In the genomic region with DNA sequence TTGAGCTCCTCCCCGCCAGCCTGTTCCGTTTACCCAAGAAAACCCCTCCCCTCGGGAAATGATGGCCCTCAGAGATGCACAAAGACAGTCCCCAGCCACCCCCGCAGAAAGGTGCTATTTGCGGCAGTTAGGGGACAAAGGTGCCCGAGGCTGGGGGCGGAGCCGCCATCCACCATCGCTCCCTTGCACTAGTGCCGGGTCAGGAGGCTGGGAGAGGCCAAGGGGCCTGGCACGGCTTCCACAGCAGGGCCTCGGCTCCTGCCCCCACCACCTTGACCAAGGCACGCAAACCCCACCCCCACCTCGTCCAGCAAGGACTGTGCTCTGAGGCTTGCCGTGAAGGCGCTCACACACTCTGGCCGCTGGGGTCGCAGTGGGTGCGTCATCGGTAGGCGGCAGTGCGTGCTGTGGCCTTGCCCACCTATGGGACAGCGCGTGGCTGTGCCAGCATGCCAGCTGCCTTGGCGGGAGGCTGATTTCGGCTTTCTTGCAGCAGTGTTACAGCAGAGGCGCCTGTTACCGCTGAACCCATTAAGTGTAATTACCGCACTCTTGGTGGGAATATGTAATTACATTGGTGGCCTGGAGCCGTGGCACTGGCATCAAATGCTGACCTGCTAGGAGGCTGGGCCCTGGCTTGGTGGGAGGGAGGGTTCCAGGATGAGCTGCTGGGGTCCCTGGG, we compare ENCODE assay signal across 16 cellular contexts. TPM values are rescaled to one million over a fixed set of nuclear protein-coding genes. Genes with fewer than 3 reads are reported as not detected.
DNase-seq lines count a peak whose midpoint lies in the region; ATAC-seq and TF ChIP-seq lines count a peak whose summit lies in the region.
"Had no signal": no experiment of that assay in that cellular context is flagged by ENCODE, and none has a peak within 500 bp of the region (broad histone marks: within the 10 kb centered on the region; RNA-seq: fewer than 3 reads in every experiment).

No MANE protein-coding gene starts in this region.

- H3K27ac ChIP-seq in SK-N-SH (ENCODE audit: low read depth in 2 of 2, low read length in 1 of 2): no peak overlapping the region
- H3K27ac ChIP-seq: ascending aorta, foreskin keratinocyte had no signal

- H3F3A ChIP-seq in SK-N-SH (replicated peaks; ENCODE audit: insufficient read depth): no peaks in the 10 kb centered on the region

- H3K9me2 ChIP-seq in SK-N-SH: no peaks in the 10 kb centered on the region

- 16% methylated on average over 13 of the region's 30 CpGs for WGBS in SK-N-SH (ENCODE audit: low lambda C conversion rate)

- CTCF ChIA-PET in SK-N-SH (lab: Yijun Ruan, JAX): interaction anchor here (0.6 to 2.1 kb wide), 19 partner anchors 10 to 194 kb away, joined by 3 to 9 read pairs (median 4); no protein-coding TSS in a partner anchor

- peak; percentile 25 for TF ChIP-seq CTCF in SK-N-SH (IDR thresholded peaks at IDR 0.05)

- TF ChIP-seq RAD21 in SK-N-SH (IDR thresholded peaks at IDR 0.05; ENCODE audit: low read length): no peak

- POLR2A ChIA-PET in SK-N-SH (lab: Yijun Ruan, JAX): no interaction called here

- no peak overlapping the region for H2AFZ ChIP-seq in SK-N-SH (ENCODE audit: low read depth)

- H3K9me3 Mint-ChIP-seq in activated naive CD8-positive, alpha-beta T cell treated with anti-CD3 and anti-CD28 coated beads for 36 hours: no peaks in the 10 kb centered on the region
- H3K9me3 Mint-ChIP-seq: activated T-helper 1 cell treated with anti-CD3 and anti-CD28 coated beads, Interleukin-12 subunit alpha, Interleukin-12 subunit beta, Interleukin-2, Interleukin-4 antibody, amounts not matched to agents 30 ng/mL and 10 ng/mL and 1 ng/mL, durations not matched to agents 14 hours and 24 hours and 36 hours had no signal

- H3K4me2 ChIP-seq in SK-N-SH: no peak overlapping the region

- H3K4me1 Mint-ChIP-seq in activated naive CD8-positive, alpha-beta T cell treated with anti-CD3 and anti-CD28 coated beads for 36 hours: no peaks in the 10 kb centered on the region
- H3K4me1 Mint-ChIP-seq: activated CD4-positive, alpha-beta T cell treated with anti-CD3 and anti-CD28 coated beads for 36 hours had no signal

- H3K4me1 ChIP-seq in SK-N-SH (ENCODE audit: control insufficient read depth in 1 of 2, insufficient read depth in 2 of 2, low read depth in 1 of 2, low read length in 1 of 2): no peaks in the 10 kb centered on the region; a peak in 1 of 4 replicates
- H3K4me1 ChIP-seq: ascending aorta, foreskin keratinocyte had no signal

- no peaks in the 10 kb centered on the region for H3K36me3 Mint-ChIP-seq in activated naive CD8-positive, alpha-beta T cell treated with anti-CD3 and anti-CD28 coated beads for 36 hours
- H3K36me3 Mint-ChIP-seq: naive thymus-derived CD4-positive, alpha-beta T cell had no signal

- peak; percentile 63 for DNase-seq in DMS153 treated with DMSO at 0.1 percent for 48 hours (lab: John Stamatoyannopoulos, UW; ENCODE audit: unreplicated experiment)
- DNase-seq in NCI-H146 (lab: John Stamatoyannopoulos, UW): peak; percentile 66
- DNase-seq in SK-N-SH: peak; percentile 77
- DNase-seq in occipital lobe (lab: John Stamatoyannopoulos, UW): peak; percentile 18
- no peak for DNase-seq in activated CD8-positive, alpha-beta memory T cell treated with anti-CD3 and anti-CD28 coated beads, Interleukin-2, amount 50 U/mL, for 4 hours
- DNase-seq in activated naive CD8-positive, alpha-beta T cell treated with anti-CD3 and anti-CD28 coated beads for 36 hours: no peak
- no peak for DNase-seq in activated effector memory CD4-positive, alpha-beta T cell treated with Interleukin-2 at 50 U/mL for 16 hours
- DNase-seq: activated CD4-positive, alpha-beta T cell treated with anti-CD3 and anti-CD28 coated beads for 36 hours; foreskin keratinocyte; naive thymus-derived CD4-positive, alpha-beta T cell; right cardiac atrium; T-helper 1 cell had no signal

- no peak overlapping the region for H3K4me3 Mint-ChIP-seq in activated naive CD8-positive, alpha-beta T cell treated with anti-CD3 and anti-CD28 coated beads for 36 hours
- H3K4me3 Mint-ChIP-seq: activated CD4-positive, alpha-beta T cell treated with anti-CD3 and anti-CD28 coated beads for 36 hours; activated T-helper 1 cell treated with anti-CD3 and anti-CD28 coated beads, Interleukin-12 subunit alpha, Interleukin-12 subunit beta, Interleukin-2, Interleukin-4 antibody, amounts not matched to agents 30 ng/mL and 10 ng/mL and 1 ng/mL, durations not matched to agents 14 hours and 24 hours and 36 hours; naive thymus-derived CD4-positive, alpha-beta T cell had no signal

- no peaks in the 10 kb centered on the region for H3K36me3 ChIP-seq in SK-N-SH (replicated peaks in 1 of 2; ENCODE audit: control insufficient read depth in 1 of 2, insufficient read depth in 2 of 2, low read length in 1 of 2)
- H3K36me3 ChIP-seq: ascending aorta had no signal

- no peak overlapping the region for H3K27ac Mint-ChIP-seq in activated naive CD8-positive, alpha-beta T cell treated with anti-CD3 and anti-CD28 coated beads for 36 hours
- H3K27ac Mint-ChIP-seq: activated CD4-positive, alpha-beta T cell treated with anti-CD3 and anti-CD28 coated beads for 36 hours; activated T-helper 1 cell treated with anti-CD3 and anti-CD28 coated beads, Interleukin-12 subunit alpha, Interleukin-12 subunit beta, Interleukin-2, Interleukin-4 antibody, amounts not matched to agents 30 ng/mL and 10 ng/mL and 1 ng/mL, durations not matched to agents 14 hours and 24 hours and 36 hours; naive thymus-derived CD4-positive, alpha-beta T cell had no signal

- no peak for ATAC-seq in GM18511 (IDR thresholded peaks at IDR 0.05; ENCODE audit: unreplicated experiment)
- ATAC-seq: activated CD4-positive, alpha-beta T cell treated with anti-CD3 and anti-CD28 coated beads for 36 hours; foreskin keratinocyte; naive thymus-derived CD4-positive, alpha-beta T cell had no signal

- H3K27me3 Mint-ChIP-seq in activated naive CD8-positive, alpha-beta T cell treated with anti-CD3 and anti-CD28 coated beads for 36 hours: no peaks in the 10 kb centered on the region
- H3K27me3 Mint-ChIP-seq: activated CD4-positive, alpha-beta T cell treated with anti-CD3 and anti-CD28 coated beads for 36 hours had no signal

- peaks cover 12% of the 10 kb centered on the region; the same call in 1 of the 2 replicates for H4K20me1 ChIP-seq in SK-N-SH (ENCODE audit: insufficient read depth)

- TF ChIP-seq EP300 in SK-N-SH (IDR thresholded peaks at IDR 0.05; ENCODE audit: borderline replicate concordance in 1 of 2, low read depth in 1 of 2, low read length in 1 of 2): no peak

- H3K9ac ChIP-seq in SK-N-SH: no peak overlapping the region

- H3K79me2 ChIP-seq in SK-N-SH (ENCODE audit: insufficient read depth): no peaks in the 10 kb centered on the region

- H3K27me3 ChIP-seq in SK-N-SH (ENCODE audit: insufficient read depth): peaks cover 49% of the 10 kb centered on the region
- H3K27me3 ChIP-seq: ascending aorta, foreskin keratinocyte had no signal

- no peaks in the 10 kb centered on the region for H3K9me3 ChIP-seq in SK-N-SH
- H3K9me3 ChIP-seq: ascending aorta had no signal

- H3K4me3 ChIP-seq in SK-N-SH (ENCODE audit: low read depth in 2 of 2, low read length in 1 of 2): no peak overlapping the region; a peak in 1 of 4 replicates
- H3K4me3 ChIP-seq: ascending aorta had no signal

TF ChIP-seq in SK-N-SH, 30 proteins besides CTCF, POLR2A, EP300 and RAD21 (continues in another document):
- TF ChIP-seq JUND (IDR thresholded peaks at IDR 0.05) (no peak), MXI1 (IDR thresholded peaks at IDR 0.05; ENCODE audit: low read depth, low read length) (no peak), TCF12 (IDR thresholded peaks at IDR 0.05) (no peak), POLR2AphosphoS5 (IDR thresholded peaks at IDR 0.05; ENCODE audit: low read depth, low read length) (no peak), GATA2 (CRISPR knock-in tag; IDR thresholded peaks at IDR 0.05) (no peak), FOXM1 (IDR thresholded peaks at IDR 0.05; ENCODE audit: low read depth) (no peak), MEF2A (IDR thresholded peaks at IDR 0.05; ENCODE audit: borderline replicate concordance, low read depth) (no peak), SIN3A (IDR thresholded peaks at IDR 0.05; ENCODE audit: borderline replicate concordance, low read depth, low read length) (no peak), CHD2 (IDR thresholded peaks at IDR 0.05; ENCODE audit: low read length, partially characterized antibody) (no peak)
- TF ChIP-seq, protein P1, sequence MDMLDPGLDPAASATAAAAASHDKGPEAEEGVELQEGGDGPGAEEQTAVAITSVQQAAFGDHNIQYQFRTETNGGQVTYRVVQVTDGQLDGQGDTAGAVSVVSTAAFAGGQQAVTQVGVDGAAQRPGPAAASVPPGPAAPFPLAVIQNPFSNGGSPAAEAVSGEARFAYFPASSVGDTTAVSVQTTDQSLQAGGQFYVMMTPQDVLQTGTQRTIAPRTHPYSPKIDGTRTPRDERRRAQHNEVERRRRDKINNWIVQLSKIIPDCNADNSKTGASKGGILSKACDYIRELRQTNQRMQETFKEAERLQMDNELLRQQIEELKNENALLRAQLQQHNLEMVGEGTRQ (IDR thresholded peaks at IDR 0.05; ENCODE audit: borderline replicate concordance, low read depth, low read length): no peak

RNA-seq across cellular contexts. Expression of a gene that starts 31.8 kb away (rescaled TPM):
- polyA plus RNA-seq in SK-N-SH (2012; rRNA removed): not detected in 2 replicates
- not detected in 2 replicates for polyA plus RNA-seq in SK-N-SH (2012; cell fraction: cytosol; rRNA removed)
- polyA plus RNA-seq in SK-N-SH (2012; cell fraction: nucleus; rRNA removed): 0.05 TPM in 1 of 2 replicates, not detected in the other
- total RNA-seq in occipital lobe: not detected
- not detected for total RNA-seq in activated naive CD8-positive, alpha-beta T cell treated with anti-CD3 and anti-CD28 coated beads for 36 hours
- total RNA-seq: activated CD4-positive, alpha-beta T cell treated with anti-CD3 and anti-CD28 coated beads for 36 hours; activated T-helper 1 cell treated with anti-CD3 and anti-CD28 coated beads, Interleukin-12 subunit alpha, Interleukin-12 subunit beta, Interleukin-2, Interleukin-4 antibody, amounts not matched to agents 30 ng/mL and 10 ng/mL and 1 ng/mL, durations not matched to agents 14 hours and 24 hours and 36 hours; ascending aorta; dermis microvascular lymphatic vessel endothelial cell; foreskin keratinocyte; naive thymus-derived CD4-positive, alpha-beta T cell had no signal
- polyA plus RNA-seq: foreskin keratinocyte; naive thymus-derived CD4-positive, alpha-beta T cell; right cardiac atrium had no signal

RNA-seq across cellular contexts. Expression of a gene that starts 36.7 kb away (rescaled TPM):
- polyA plus RNA-seq in SK-N-SH (2012; rRNA removed): not detected in 2 replicates
- polyA plus RNA-seq in SK-N-SH (2012; cell fraction: cytosol; rRNA removed): not detected in 2 replicates
- not detected in 2 replicates for polyA plus RNA-seq in SK-N-SH (2012; cell fraction: nucleus; rRNA removed)
- total RNA-seq in occipital lobe: not detected
- total RNA-seq in activated naive CD8-positive, alpha-beta T cell treated with anti-CD3 and anti-CD28 coated beads for 36 hours: not detected
- total RNA-seq: activated CD4-positive, alpha-beta T cell treated with anti-CD3 and anti-CD28 coated beads for 36 hours; activated T-helper 1 cell treated with anti-CD3 and anti-CD28 coated beads, Interleukin-12 subunit alpha, Interleukin-12 subunit beta, Interleukin-2, Interleukin-4 antibody, amounts not matched to agents 30 ng/mL and 10 ng/mL and 1 ng/mL, durations not matched to agents 14 hours and 24 hours and 36 hours; ascending aorta; dermis microvascular lymphatic vessel endothelial cell; foreskin keratinocyte had no signal
- polyA plus RNA-seq: foreskin keratinocyte; naive thymus-derived CD4-positive, alpha-beta T cell had no signal

RNA-seq across cellular contexts. Expression of a gene that starts 40.4 kb away (rescaled TPM):
- not detected in 2 replicates for polyA plus RNA-seq in SK-N-SH (2012; rRNA removed)
- polyA plus RNA-seq in SK-N-SH (2012; cell fraction: cytosol; rRNA removed): not detected in 2 replicates
- polyA plus RNA-seq in SK-N-SH (2012; cell fraction: nucleus; rRNA removed): not detected in 2 replicates
- 15.4 TPM for total RNA-seq in occipital lobe
- total RNA-seq in activated naive CD8-positive, alpha-beta T cell treated with anti-CD3 and anti-CD28 coated beads for 36 hours: under 1 TPM; 0.32 to 0.35 TPM
- total RNA-seq: foreskin keratinocyte had no signal
- polyA plus RNA-seq: foreskin keratinocyte had no signal

RNA-seq across cellular contexts. Expression of a gene that starts 47.2 kb away (rescaled TPM):
- not detected in 2 replicates for polyA plus RNA-seq in SK-N-SH (2012; rRNA removed)
- polyA plus RNA-seq in SK-N-SH (2012; cell fraction: cytosol; rRNA removed): not detected in 2 replicates
- polyA plus RNA-seq in SK-N-SH (2012; cell fraction: nucleus; rRNA removed): 0.06 TPM in 1 of 2 replicates, not detected in the other
- not detected for total RNA-seq in occipital lobe
- total RNA-seq in activated naive CD8-positive, alpha-beta T cell treated with anti-CD3 and anti-CD28 coated beads for 36 hours: not detected
- total RNA-seq: activated CD4-positive, alpha-beta T cell treated with anti-CD3 and anti-CD28 coated beads for 36 hours; activated T-helper 1 cell treated with anti-CD3 and anti-CD28 coated beads, Interleukin-12 subunit alpha, Interleukin-12 subunit beta, Interleukin-2, Interleukin-4 antibody, amounts not matched to agents 30 ng/mL and 10 ng/mL and 1 ng/mL, durations not matched to agents 14 hours and 24 hours and 36 hours; dermis microvascular lymphatic vessel endothelial cell; foreskin keratinocyte had no signal
- polyA plus RNA-seq: foreskin keratinocyte; naive thymus-derived CD4-positive, alpha-beta T cell had no signal

Comparison
In these comparisons a context has a peak if more than half of its experiments do, and no peak if none do; other contexts are left out.
1. DNase-seq: peak in DMS153 treated with DMSO at 0.1 percent for 48 hours (single experiment), NCI-H146 (single experiment), SK-N-SH (single experiment) and occipital lobe (single experiment); none in activated CD8-positive, alpha-beta memory T cell treated with anti-CD3 and anti-CD28 coated beads, Interleukin-2, amount 50 U/mL, for 4 hours (single experiment), activated naive CD8-positive, alpha-beta T cell treated with anti-CD3 and anti-CD28 coated beads for 36 hours (single experiment) and activated effector memory CD4-positive, alpha-beta T cell treated with Interleukin-2 at 50 U/mL for 16 hours (single experiment).
2. RNA of a gene that starts 40.4 kb away (total RNA-seq): 15.4 TPM in occipital lobe (single experiment); 0.32 to 0.35 TPM in activated naive CD8-positive, alpha-beta T cell treated with anti-CD3 and anti-CD28 coated beads for 36 hours; every median in the first group is over 10 times any median in the second.